ENCODE assay signal across 8 cellular contexts in the genomic region with DNA sequence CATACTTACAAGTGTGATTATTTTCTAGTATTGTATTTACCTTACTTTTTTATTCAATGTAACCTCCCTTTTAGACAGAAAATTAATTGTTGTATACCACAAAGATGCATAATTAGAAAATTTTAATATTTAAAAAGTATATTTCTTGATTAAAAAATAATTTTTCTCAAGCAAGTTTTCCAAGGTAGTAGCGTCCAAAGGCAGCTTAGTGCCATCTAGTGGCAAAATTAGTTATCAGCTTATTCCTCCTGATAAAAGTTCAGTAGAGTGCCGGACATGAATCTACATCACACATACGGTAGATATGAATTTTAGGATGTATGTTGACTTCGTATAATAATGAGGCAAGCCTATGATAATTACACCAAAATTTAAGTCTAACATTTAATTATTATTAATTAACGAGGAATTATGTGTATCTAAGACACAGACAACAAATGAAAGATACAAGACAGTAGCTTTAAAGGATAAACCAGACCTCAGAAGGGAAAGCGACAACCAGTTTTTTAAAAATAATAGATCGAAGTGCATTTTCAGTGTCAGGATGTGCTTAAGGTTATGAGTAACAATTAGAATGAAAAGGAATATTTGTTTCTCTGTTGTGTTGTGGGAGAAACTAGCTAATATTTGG.
DNase-seq lines count a peak whose midpoint lies in the region; ATAC-seq, FAIRE-seq and TF ChIP-seq lines count a peak whose summit lies in the region.

No MANE protein-coding gene starts in this region.

- H4K20me1 ChIP-seq in OCI-LY3 (ENCODE audit: insufficient read depth, low read length) = no peaks in the 10 kb centered on the region

- H3K4me3 ChIP-seq in AG10803 (ENCODE audit: low read length) (no peak overlapping the region), OCI-LY3 (ENCODE audit: low read length) (peak overlapping the region; percentile 25), ovary (no peak overlapping the region)

- intact Hi-C loops in ovary (cut with DNase I) = no loop called here

- H3K27me3 Mint-ChIP-seq in endothelial cell (ENCODE audit: unreplicated experiment) = peaks cover 1% of the 10 kb centered on the region

- 11 to 16% (median 12%) methylated on average over 7 of the region's 7 CpGs for WGBS in ovary, 3 donors

- TF ChIP-seq POLR2A in ovary (IDR thresholded peaks at IDR 0.05) = no peak

- H3K4me1 Mint-ChIP-seq in endothelial cell (ENCODE audit: unreplicated experiment) = no peaks in the 10 kb centered on the region

- ATAC-seq in HG03342 (IDR thresholded peaks at IDR 0.05; ENCODE audit: unreplicated experiment) = peak; percentile 80
- no peak for ATAC-seq in HG03196 (IDR thresholded peaks at IDR 0.05; ENCODE audit: unreplicated experiment)

- no peaks in the 10 kb centered on the region for H3K9me3 Mint-ChIP-seq in endothelial cell (ENCODE audit: unreplicated experiment)

- H3K36me3 Mint-ChIP-seq in endothelial cell (ENCODE audit: low read depth, unreplicated experiment) = no peaks in the 10 kb centered on the region

- peak overlapping the region; percentile 44 for H3K4me2 ChIP-seq in OCI-LY3 (ENCODE audit: low read length)

- TF ChIP-seq CTCF in AG10803 (conservative IDR thresholded peaks at IDR 0.05; ENCODE audit: low read length) = peak; percentile 85
- TF ChIP-seq CTCF in OCI-LY3 (IDR thresholded peaks at IDR 0.05; ENCODE audit: low read depth, low read length) = peak; percentile 69
- peak; percentile 80 for TF ChIP-seq CTCF in endothelial cell (IDR thresholded peaks at IDR 0.05; ENCODE audit: unreplicated experiment)
- peak in 2 of 3 donors; percentile 7 to 17 for TF ChIP-seq CTCF in ovary (IDR thresholded peaks at IDR 0.05)

- H3K9ac ChIP-seq in OCI-LY3 (ENCODE audit: low read length) = no peak overlapping the region

- peaks cover 27% of the 10 kb centered on the region for H3K4me1 ChIP-seq in OCI-LY3 (ENCODE audit: low read length)
- no peaks in the 10 kb centered on the region for H3K4me1 ChIP-seq in ovary (ENCODE audit: insufficient read depth)

- no peak overlapping the region for H3K4me3 Mint-ChIP-seq in endothelial cell (ENCODE audit: unreplicated experiment)

- H3K27ac ChIP-seq in OCI-LY3 (ENCODE audit: low read length) (no peak overlapping the region), ovary (no peak overlapping the region)

- no peak overlapping the region for H2AFZ ChIP-seq in OCI-LY3 (ENCODE audit: low read depth, low read length)

- no peak overlapping the region for H3K27ac Mint-ChIP-seq in endothelial cell (ENCODE audit: unreplicated experiment)

- DNase-seq in AG10803 (ENCODE audit: low read depth) (peak; percentile 45), GM18507 (ENCODE audit: extremely low spot score, insufficient read length, low read depth) (no peak), endothelial cell (ENCODE audit: low spot score) (no peak), ovary (no peak), HTR-8/SVneo (ENCODE audit: insufficient read length, low spot score) (no peak)

- FAIRE-seq in GM18507 (lab: Jason Lieb, UNC) (peak; percentile 60), HTR-8/SVneo (lab: Jason Lieb, UNC) (no peak)

- no peaks in the 10 kb centered on the region for H3K79me2 ChIP-seq in OCI-LY3 (ENCODE audit: low read length)

- 0 out of 2 replicates have a peak, but pooled peaks cover 5% of the 10 kb centered on the region for H3K27me3 ChIP-seq in OCI-LY3 (ENCODE audit: low read depth, low read length)
- H3K27me3 ChIP-seq in ovary = no peaks in the 10 kb centered on the region

- TF ChIP-seq EP300 in ovary (IDR thresholded peaks at IDR 0.05) = no peak

- H3K9me3 ChIP-seq in OCI-LY3 (ENCODE audit: insufficient read depth, low read length) (no peaks in the 10 kb centered on the region), ovary (no peaks in the 10 kb centered on the region)

- no peaks in the 10 kb centered on the region for H3K36me3 ChIP-seq in OCI-LY3 (replicated peaks; ENCODE audit: low read depth, low read length)
- H3K36me3 ChIP-seq in ovary = no peaks in the 10 kb centered on the region

Comparison
In these comparisons a context has a peak if more than half of its experiments do, and no peak if none do; other contexts are left out.
1. CTCF ChIP-seq: peak in every context shown above with its lines; median percentile 85 in AG10803; 80 in endothelial cell; 69 in OCI-LY3; 12 in ovary.